In genomic region chr4:117660668-117661067, GRCh38 we compare ENCODE assay signal across 18 cellular contexts.
A peak's percentile ranks its signal among the peaks of the same experiment; 100 is the strongest.
DNase-seq lines count a peak whose midpoint lies in the region; ATAC-seq and TF ChIP-seq lines count a peak whose summit lies in the region.
"Had no signal": no experiment of that assay in that cellular context is flagged by ENCODE, and none has a peak within 500 bp of the region (broad histone marks: within the 10 kb centered on the region; RNA-seq: fewer than 3 reads in every experiment).

No MANE protein-coding gene starts in this region.

- H3K4me1 Mint-ChIP-seq in Calu3 (ENCODE audit: low read depth, unreplicated experiment) (no peaks in the 10 kb centered on the region), mesothelial cell of epicardium (peaks cover 11% of the 10 kb centered on the region)
- H3K4me1 Mint-ChIP-seq: B cell, IgD-negative memory B cell had no signal

- H3K36me3 Mint-ChIP-seq in Calu3 (ENCODE audit: insufficient read depth, unreplicated experiment) (no peaks in the 10 kb centered on the region), mesothelial cell of epicardium (peaks cover 1% of the 10 kb centered on the region)
- H3K36me3 Mint-ChIP-seq: IgD-negative memory B cell had no signal

- H3K9ac ChIP-seq in SK-N-MC (ENCODE audit: insufficient read length), result no peak overlapping the region
- H3K9ac ChIP-seq: GM23248 had no signal

- H3K27ac ChIP-seq in SK-N-MC, result peak overlapping the region; percentile 87
- H3K27ac ChIP-seq: GM23248 had no signal

- ATAC-seq in GM21390 (IDR thresholded peaks at IDR 0.05; ENCODE audit: unreplicated experiment), result no peak
- ATAC-seq in GM21619 (IDR thresholded peaks at IDR 0.05; ENCODE audit: unreplicated experiment), result no peak

- intact Hi-C loops in Calu3 (cut with micrococcal nuclease; ENCODE audit: unreplicated experiment), result no loop called here

- H3K36me3 ChIP-seq in SK-N-MC (ENCODE audit: insufficient read depth, low read length), result no peaks in the 10 kb centered on the region

- CTCF ChIA-PET in Calu3 (lab: Charles Lee), result no interaction called here

- DNase-seq in Calu3, result no peak
- peak; percentile 59 to 71 for DNase-seq in NOMO-1 (lab: John Stamatoyannopoulos, UW; ENCODE audit: unreplicated experiment in 2 of 2)
- no peak for DNase-seq in SK-N-MC (ENCODE audit: low read depth, low spot score)
- DNase-seq in mesothelial cell of epicardium (ENCODE audit: low spot score in 2 of 2, unreplicated experiment in 2 of 2), result no peak
- no peak for DNase-seq in activated effector memory CD4-positive, alpha-beta T cell treated with anti-CD3 and anti-CD28 coated beads, Interleukin-2, amount 50 U/mL, for 16 hours
- no peak for DNase-seq in activated gamma-delta T cell treated with Interleukin-2 at 50 U/mL for 16 hours
- DNase-seq: ACHN; C1 segment of cervical spinal cord; CD4-positive, alpha-beta T cell; DMS153; DMS79 treated with DMSO at 0.1 percent for 48 hours; EL; GM23248; H7 had no signal

- H3K4me3 Mint-ChIP-seq in Calu3 (ENCODE audit: low read depth, unreplicated experiment) (no peak overlapping the region), mesothelial cell of epicardium (no peak overlapping the region)
- H3K4me3 Mint-ChIP-seq: B cell; CD4-positive, alpha-beta T cell; IgD-negative memory B cell had no signal

- peak overlapping the region; percentile 54 for H3K27ac Mint-ChIP-seq in Calu3 (ENCODE audit: unreplicated experiment)
- H3K27ac Mint-ChIP-seq in mesothelial cell of epicardium, result peak overlapping the region; percentile 40
- H3K27ac Mint-ChIP-seq: B cell; CD4-positive, alpha-beta T cell; IgD-negative memory B cell had no signal

- H3K9me3 Mint-ChIP-seq in Calu3 (ENCODE audit: low read depth, unreplicated experiment) (peaks cover 3% of the 10 kb centered on the region), mesothelial cell of epicardium (peaks cover 15% of the 10 kb centered on the region)

- BruUV-seq in Calu3 (replicated peaks; lab: Mats Ljungman, UMichigan), result no TSS peak

- no peaks in the 10 kb centered on the region for H3K9me3 ChIP-seq in SK-N-MC (ENCODE audit: low read depth, low read length)

- H3K27me3 Mint-ChIP-seq in Calu3 (ENCODE audit: unreplicated experiment), result no peaks in the 10 kb centered on the region
- no peaks in the 10 kb centered on the region for H3K27me3 Mint-ChIP-seq in mesothelial cell of epicardium (ENCODE audit: low read depth)
- H3K27me3 Mint-ChIP-seq: B cell; CD4-positive, alpha-beta T cell; IgD-negative memory B cell had no signal

- TF ChIP-seq CTCF in Calu3 (IDR thresholded peaks at IDR 0.05; ENCODE audit: unreplicated experiment), result no peak
- no peak for TF ChIP-seq CTCF in mesothelial cell of epicardium (IDR thresholded peaks at IDR 0.05; ENCODE audit: unreplicated experiment)

- H3K4me3 ChIP-seq in SK-N-MC, result peak overlapping the region; percentile 14; the same call in 1 of the 2 replicates
- H3K4me3 ChIP-seq: GM23248 had no signal

Comparison
In these comparisons a context has a peak if more than half of its experiments do, and no peak if none do; other contexts are left out.
1. DNase-seq: peak in NOMO-1 (2 of 2); none in Calu3 (single experiment), SK-N-MC (single experiment), mesothelial cell of epicardium (0 of 2), activated effector memory CD4-positive, alpha-beta T cell treated with anti-CD3 and anti-CD28 coated beads, Interleukin-2, amount 50 U/mL, for 16 hours (single experiment) and activated gamma-delta T cell treated with Interleukin-2 at 50 U/mL for 16 hours (single experiment).